9 cellular contexts compared by ENCODE assay signal in the genomic region with DNA sequence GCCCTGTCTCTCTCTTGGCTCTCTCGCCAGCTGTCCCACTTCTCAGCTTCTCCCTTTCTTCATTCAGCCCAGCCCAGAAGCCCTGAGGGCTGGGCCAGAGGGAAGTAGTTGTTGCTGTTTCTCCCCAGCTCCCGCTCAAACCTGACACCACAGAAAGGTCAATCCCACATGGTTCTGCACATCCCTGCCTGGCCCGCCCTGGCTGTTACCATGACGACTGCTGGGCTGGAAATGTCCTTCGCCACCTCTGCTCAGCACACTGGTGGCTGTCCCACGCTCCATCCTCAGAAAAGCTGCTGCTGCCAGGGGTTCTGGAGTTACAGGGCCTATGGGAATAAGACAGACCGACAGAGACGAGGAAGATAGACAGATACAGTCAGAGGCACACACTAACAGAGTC.
"Had no signal": no experiment of that assay in that cellular context is flagged by ENCODE, and none has a peak within 500 bp of the region (broad histone marks: within the 10 kb centered on the region; RNA-seq: fewer than 3 reads in every experiment).

No MANE protein-coding gene starts in this region.

- H3K4me3 Mint-ChIP-seq: activated CD4-positive, alpha-beta memory T cell treated with anti-CD3 and anti-CD28 coated beads, Interleukin-2, amount 10 ng/mL, durations not matched to agents 7 days and 5 days had no signal

- H3K9me3 Mint-ChIP-seq: activated CD4-positive, alpha-beta memory T cell treated with anti-CD3 and anti-CD28 coated beads, Interleukin-2, amount 10 ng/mL, durations not matched to agents 7 days and 5 days had no signal

- H3K9ac ChIP-seq: parathyroid adenoma had no signal

- H3K79me2 ChIP-seq: parathyroid adenoma had no signal

- ATAC-seq: heart right ventricle, left ventricle myocardium superior had no signal

- H3K27me3 Mint-ChIP-seq: activated CD4-positive, alpha-beta memory T cell treated with anti-CD3 and anti-CD28 coated beads, Interleukin-2, amount 10 ng/mL, durations not matched to agents 7 days and 5 days had no signal

- H3K27ac ChIP-seq: parathyroid adenoma had no signal

- H3K4me1 ChIP-seq: parathyroid adenoma had no signal

- DNase-seq: activated CD4-positive, alpha-beta memory T cell treated with anti-CD3 and anti-CD28 coated beads, Interleukin-2, amount 10 ng/mL, durations not matched to agents 7 days and 5 days; activated CD4-positive, alpha-beta T cell treated with anti-CD3 and anti-CD28 coated beads for 1 hour; activated CD8-positive, alpha-beta memory T cell treated with anti-CD3 and anti-CD28 coated beads, Interleukin-2, amount 50 U/mL, for 48 hours; activated naive CD4-positive, alpha-beta T cell; heart right ventricle; left ventricle myocardium superior; mesenchymal stem cell; small intestine had no signal

- H3K4me3 ChIP-seq: heart right ventricle had no signal

- H2AFZ ChIP-seq: parathyroid adenoma had no signal

- H3K9me3 ChIP-seq: heart right ventricle had no signal

- H3K27me3 ChIP-seq: heart right ventricle had no signal

- H3K27ac Mint-ChIP-seq: activated CD4-positive, alpha-beta memory T cell treated with anti-CD3 and anti-CD28 coated beads, Interleukin-2, amount 10 ng/mL, durations not matched to agents 7 days and 5 days had no signal
